1 cellular context compared by ENCODE assay signal in genomic region chr1:111755321-111756123, GRCh38.
TF ChIP-seq lines count a peak whose summit lies in the region.

DDX20 (plus strand) TSS chr1:111755901; CDS start chr1:111755925, 24 bp downstream.

TF ChIP-seq in K562, 482 proteins besides CTCF, POLR2A, EP300 and RAD21 (continued from another document and continues in another):
- TF ChIP-seq ZNF592 (IDR thresholded peaks at IDR 0.05) (peak; percentile 42; the same call in 1 of the 2 replicates), HNRNPUL1 (IDR thresholded peaks at IDR 0.05; ENCODE audit: low read length) (no peak), CCNT2 (IDR thresholded peaks at IDR 0.05; ENCODE audit: borderline replicate concordance, extremely low read depth, insufficient read length, low read depth, low read length) (peak; percentile 95), ZKSCAN1 (IDR thresholded peaks at IDR 0.05; ENCODE audit: low read depth, low read length) (peak; percentile 96), HMGN3 (IDR thresholded peaks at IDR 0.05; ENCODE audit: borderline replicate concordance, extremely low read depth, insufficient read length, low read depth, low read length) (peak; percentile 90), ZNF282 (CRISPR knock-in tag; IDR thresholded peaks at IDR 0.05) (peak; percentile 84), PHB2 (IDR thresholded peaks at IDR 0.05; ENCODE audit: low read depth) (no peak), CBX2 (IDR thresholded peaks at IDR 0.05; ENCODE audit: insufficient read depth, low read length, poor library complexity, severe bottlenecking) (no peak), AFF4 (CRISPR knock-in tag; IDR thresholded peaks at IDR 0.05) (peak; percentile 98), OTX1 (CRISPR knock-in tag; IDR thresholded peaks at IDR 0.05) (peak; percentile 73), E2F3 (CRISPR knock-in tag; IDR thresholded peaks at IDR 0.05) (peak; percentile 91), NR0B1 (IDR thresholded peaks at IDR 0.05; ENCODE audit: partially characterized antibody) (no peak), KLF1 (tag; IDR thresholded peaks at IDR 0.05) (peak; percentile 93), KDM1A (IDR thresholded peaks at IDR 0.05) (0 out of 4 replicates have a peak, but pooled peaks of 1 of the 2 experiments have one; percentile 39), ZNF175 (CRISPR knock-in tag; IDR thresholded peaks at IDR 0.05; ENCODE audit: low read depth) (peak; percentile 25; the same call in 1 of the 2 replicates), PHF8 (IDR thresholded peaks at IDR 0.05; ENCODE audit: borderline replicate concordance, low read length) (peak; percentile 94), ELF1 (tag; IDR thresholded peaks at IDR 0.05) (peak; percentile 71), RFX1 (IDR thresholded peaks at IDR 0.05) (peak; percentile 69), ETS1 (conservative IDR thresholded peaks at IDR 0.05; ENCODE audit: control insufficient read depth, low read depth, low read length) (peak; percentile 74; the same call in 1 of the 2 replicates), CBX5 (IDR thresholded peaks at IDR 0.05; ENCODE audit: borderline replicate concordance, low read depth) (no peak), SRSF9 (IDR thresholded peaks at IDR 0.05; ENCODE audit: borderline replicate concordance, low read depth, low read length) (no peak), PML (IDR thresholded peaks at IDR 0.05; ENCODE audit: low read length) (peak; percentile 73), CREB1 (IDR thresholded peaks at IDR 0.05) (peak; percentile 90), CREB1 (CRISPR knock-in tag; IDR thresholded peaks at IDR 0.05) (peak; percentile 83), ZNF512 (tag; IDR thresholded peaks at IDR 0.05) (no peak), MLLT1 (IDR thresholded peaks at IDR 0.05) (peak; percentile 28 to 58; a peak in 1 of 4 replicates), NCOR1 (IDR thresholded peaks at IDR 0.05) (peak; percentile 41; the same call in 1 of the 2 replicates), KDM2B (CRISPR knock-in tag; IDR thresholded peaks at IDR 0.05) (peak; percentile 17; the same call in 1 of the 2 replicates), ARID4B (CRISPR knock-in tag; IDR thresholded peaks at IDR 0.05) (peak; percentile 82), ZNF740 (CRISPR knock-in tag; IDR thresholded peaks at IDR 0.05) (no peak), ZNF740 (tag; IDR thresholded peaks at IDR 0.05) (no peak), VEZF1 (CRISPR knock-in tag; IDR thresholded peaks at IDR 0.05) (peak; percentile 99), CEBPB (tag; IDR thresholded peaks at IDR 0.05) (peak; percentile 85; the same call in 1 of the 2 replicates), HIVEP1 (CRISPR knock-in tag; IDR thresholded peaks at IDR 0.05) (peak; percentile 61; the same call in 1 of the 2 replicates), FOXM1 (IDR thresholded peaks at IDR 0.05; ENCODE audit: low read depth) (peak; percentile 42), FOXM1 (CRISPR knock-in tag; IDR thresholded peaks at IDR 0.05; ENCODE audit: low read depth) (peak; percentile 93), HDAC3 (IDR thresholded peaks at IDR 0.05; ENCODE audit: borderline replicate concordance, partially characterized antibody) (peak; percentile 58), C11orf30 (IDR thresholded peaks at IDR 0.05; ENCODE audit: low read depth) (peak; percentile 98), ZBTB17 (CRISPR knock-in tag; IDR thresholded peaks at IDR 0.05) (peak; percentile 35; the same call in 1 of the 2 replicates), ZZZ3 (IDR thresholded peaks at IDR 0.05) (0 out of 2 replicates have a peak, but pooled peaks have one; percentile 83), PCBP1 (IDR thresholded peaks at IDR 0.05; ENCODE audit: low read depth, low read length, poor library complexity, severe bottlenecking) (no peak)
